1 cellular context compared by ENCODE assay signal in the genomic region with DNA sequence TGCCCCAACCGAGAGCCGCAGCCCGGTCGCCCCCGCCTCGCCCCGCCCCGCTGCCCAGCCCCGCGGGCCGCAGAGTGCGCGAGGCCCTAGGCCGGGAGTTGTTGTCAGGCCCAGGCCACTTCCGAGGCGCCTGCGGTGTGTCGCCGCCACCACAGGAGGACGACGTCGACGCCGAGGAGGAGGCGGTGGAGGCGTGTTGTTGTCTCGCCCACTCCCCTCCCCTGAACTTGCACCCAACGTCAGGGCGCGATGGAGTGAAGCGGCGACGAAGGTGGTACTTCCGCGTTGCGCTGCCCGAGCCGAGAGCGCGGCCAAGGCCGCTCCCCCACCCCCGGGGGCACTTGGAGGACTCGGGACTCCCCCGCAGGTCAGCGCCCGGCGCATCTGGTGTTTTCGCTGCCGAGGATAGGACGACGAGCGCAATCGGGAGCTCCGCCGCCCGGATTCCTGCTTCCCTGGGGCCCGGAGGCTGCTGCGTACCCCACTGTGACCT.
TF ChIP-seq lines count a peak whose summit lies in the region.

A gene (plus strand): TSS at position 277 of the 493 bp plus-strand sequence. CDS start 386 bp downstream, outside the sequence.

TF ChIP-seq in K562, 482 proteins besides CTCF, POLR2A, EP300 and RAD21 (continued from another document):
- TF ChIP-seq ZNF212 (CRISPR knock-in tag; IDR thresholded peaks at IDR 0.05) (0 out of 2 replicates have a peak, but pooled peaks have one; percentile 11), SIN3A (IDR thresholded peaks at IDR 0.05; ENCODE audit: borderline replicate concordance in 2 of 2, control insufficient read depth in 1 of 2, low read depth in 2 of 2, low read length in 2 of 2) (peak in 1 of 2 experiments; percentile 32; a peak in 1 of 4 replicates), RFX7 (CRISPR knock-in tag; IDR thresholded peaks at IDR 0.05) (no peak), ZNF3 (CRISPR knock-in tag; IDR thresholded peaks at IDR 0.05) (no peak), SMARCA5 (IDR thresholded peaks at IDR 0.05) (no peak), ZFX (CRISPR knock-in tag; IDR thresholded peaks at IDR 0.05) (peak; percentile 93), TCF3 (CRISPR knock-in tag; IDR thresholded peaks at IDR 0.05) (0 out of 2 replicates have a peak, but pooled peaks have one; percentile 7), TEAD4 (IDR thresholded peaks at IDR 0.05; ENCODE audit: low read length) (peak; percentile 29; the same call in 1 of the 2 replicates), TEAD4 (CRISPR knock-in tag; IDR thresholded peaks at IDR 0.05; ENCODE audit: borderline replicate concordance) (no peak), CHD2 (IDR thresholded peaks at IDR 0.05; ENCODE audit: low read depth, low read length) (peak; percentile 56; the same call in 1 of the 2 replicates), ZC3H4 (CRISPR knock-in tag; IDR thresholded peaks at IDR 0.05; ENCODE audit: borderline replicate concordance) (peak; percentile 97; the same call in 1 of the 2 replicates), CBFA2T3 (IDR thresholded peaks at IDR 0.05) (peak; percentile 23; the same call in 1 of the 2 replicates), ZBTB1 (CRISPR knock-in tag; IDR thresholded peaks at IDR 0.05; ENCODE audit: borderline replicate concordance, low read depth) (peak; percentile 80; the same call in 1 of the 2 replicates), PTRF (tag; IDR thresholded peaks at IDR 0.05) (no peak), YY1 (IDR thresholded peaks at IDR 0.05; ENCODE audit: borderline replicate concordance in 1 of 3, control insufficient read depth in 1 of 3, extremely low read depth in 1 of 3, insufficient read depth in 3 of 3, insufficient read length in 1 of 3, insufficient replicate concordance in 2 of 3, low read depth in 1 of 3, low read length in 2 of 3) (peak in 1 of 3 experiments; percentile 10), TAF1 (IDR thresholded peaks at IDR 0.05; ENCODE audit: control insufficient read depth, extremely low read depth, insufficient read depth, low read length, severe bottlenecking) (no peak), TBP (optimal IDR thresholded peaks at IDR 0.05; ENCODE audit: low read depth, low read length) (peak; percentile 20), FOXK2 (conservative IDR thresholded peaks at IDR 0.05 in 1 of 2, IDR thresholded peaks at IDR 0.05 in 1 of 2; ENCODE audit: low read depth in 2 of 2) (peak; percentile 42 to 65), ZNF263 (CRISPR knock-in tag; IDR thresholded peaks at IDR 0.05; ENCODE audit: borderline replicate concordance) (no peak), PHF20 (IDR thresholded peaks at IDR 0.05; ENCODE audit: partially characterized antibody) (peak; percentile 80), ZNF124 (CRISPR knock-in tag; IDR thresholded peaks at IDR 0.05) (no peak), IRF2 (CRISPR knock-in tag; IDR thresholded peaks at IDR 0.05) (0 out of 2 replicates have a peak, but pooled peaks have one; percentile 4), RNF2 (IDR thresholded peaks at IDR 0.05) (peak; percentile 58), ZNF134 (CRISPR knock-in tag; conservative IDR thresholded peaks at IDR 0.05) (no peak), C11orf30 (IDR thresholded peaks at IDR 0.05; ENCODE audit: low read depth) (no peak), TRIM24 (IDR thresholded peaks at IDR 0.05) (no peak), ATF1 (CRISPR knock-in tag; IDR thresholded peaks at IDR 0.05) (peak; percentile 26; the same call in 1 of the 2 replicates), ATF1 (tag; IDR thresholded peaks at IDR 0.05) (no peak), U2AF2 (optimal IDR thresholded peaks at IDR 0.05; ENCODE audit: low read depth, low read length) (no peak), NONO (IDR thresholded peaks at IDR 0.05; ENCODE audit: low read depth in 2 of 2, low read length in 1 of 2) (peak in 1 of 2 experiments; percentile 46; a peak in 1 of 4 replicates), MTA3 (IDR thresholded peaks at IDR 0.05; ENCODE audit: borderline replicate concordance) (no peak), MAFG (tag; conservative IDR thresholded peaks at IDR 0.05) (no peak), KDM5B (IDR thresholded peaks at IDR 0.05; ENCODE audit: insufficient replicate concordance, low read depth, low read length) (peak; percentile 70), TEAD1 (CRISPR knock-in tag; IDR thresholded peaks at IDR 0.05) (peak; percentile 18 to 27; a peak in 1 of 4 replicates), FOXP1 (CRISPR knock-in tag; IDR thresholded peaks at IDR 0.05) (peak; percentile 84; the same call in 1 of the 2 replicates), RBM22 (IDR thresholded peaks at IDR 0.05; ENCODE audit: low read depth, low read length, poor library complexity, severe bottlenecking) (no peak), ZNF707 (CRISPR knock-in tag; conservative IDR thresholded peaks at IDR 0.05) (no peak), WHSC1 (IDR thresholded peaks at IDR 0.05; ENCODE audit: low read length) (no peak), ZNF764 (CRISPR knock-in tag; IDR thresholded peaks at IDR 0.05; ENCODE audit: low read depth) (no peak), PHF8 (IDR thresholded peaks at IDR 0.05; ENCODE audit: borderline replicate concordance, low read length) (peak; percentile 72; the same call in 1 of the 2 replicates), SMARCE1 (IDR thresholded peaks at IDR 0.05) (0 out of 2 replicates have a peak, but pooled peaks have one; percentile 29)
- TF ChIP-seq, protein P1, sequence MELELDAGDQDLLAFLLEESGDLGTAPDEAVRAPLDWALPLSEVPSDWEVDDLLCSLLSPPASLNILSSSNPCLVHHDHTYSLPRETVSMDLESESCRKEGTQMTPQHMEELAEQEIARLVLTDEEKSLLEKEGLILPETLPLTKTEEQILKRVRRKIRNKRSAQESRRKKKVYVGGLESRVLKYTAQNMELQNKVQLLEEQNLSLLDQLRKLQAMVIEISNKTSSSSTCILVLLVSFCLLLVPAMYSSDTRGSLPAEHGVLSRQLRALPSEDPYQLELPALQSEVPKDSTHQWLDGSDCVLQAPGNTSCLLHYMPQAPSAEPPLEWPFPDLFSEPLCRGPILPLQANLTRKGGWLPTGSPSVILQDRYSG (tag; conservative IDR thresholded peaks at IDR 0.05; ENCODE audit: low read depth): no peak
- TF ChIP-seq, protein P2, sequence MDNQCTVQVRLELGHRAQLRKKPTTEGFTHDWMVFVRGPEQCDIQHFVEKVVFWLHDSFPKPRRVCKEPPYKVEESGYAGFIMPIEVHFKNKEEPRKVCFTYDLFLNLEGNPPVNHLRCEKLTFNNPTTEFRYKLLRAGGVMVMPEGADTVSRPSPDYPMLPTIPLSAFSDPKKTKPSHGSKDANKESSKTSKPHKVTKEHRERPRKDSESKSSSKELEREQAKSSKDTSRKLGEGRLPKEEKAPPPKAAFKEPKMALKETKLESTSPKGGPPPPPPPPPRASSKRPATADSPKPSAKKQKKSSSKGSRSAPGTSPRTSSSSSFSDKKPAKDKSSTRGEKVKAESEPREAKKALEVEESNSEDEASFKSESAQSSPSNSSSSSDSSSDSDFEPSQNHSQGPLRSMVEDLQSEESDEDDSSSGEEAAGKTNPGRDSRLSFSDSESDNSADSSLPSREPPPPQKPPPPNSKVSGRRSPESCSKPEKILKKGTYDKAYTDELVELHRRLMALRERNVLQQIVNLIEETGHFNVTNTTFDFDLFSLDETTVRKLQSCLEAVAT (IDR thresholded peaks at IDR 0.05): peak; percentile 34 to 52; a peak in 2 of 4 replicates
- TF ChIP-seq, protein P3, sequence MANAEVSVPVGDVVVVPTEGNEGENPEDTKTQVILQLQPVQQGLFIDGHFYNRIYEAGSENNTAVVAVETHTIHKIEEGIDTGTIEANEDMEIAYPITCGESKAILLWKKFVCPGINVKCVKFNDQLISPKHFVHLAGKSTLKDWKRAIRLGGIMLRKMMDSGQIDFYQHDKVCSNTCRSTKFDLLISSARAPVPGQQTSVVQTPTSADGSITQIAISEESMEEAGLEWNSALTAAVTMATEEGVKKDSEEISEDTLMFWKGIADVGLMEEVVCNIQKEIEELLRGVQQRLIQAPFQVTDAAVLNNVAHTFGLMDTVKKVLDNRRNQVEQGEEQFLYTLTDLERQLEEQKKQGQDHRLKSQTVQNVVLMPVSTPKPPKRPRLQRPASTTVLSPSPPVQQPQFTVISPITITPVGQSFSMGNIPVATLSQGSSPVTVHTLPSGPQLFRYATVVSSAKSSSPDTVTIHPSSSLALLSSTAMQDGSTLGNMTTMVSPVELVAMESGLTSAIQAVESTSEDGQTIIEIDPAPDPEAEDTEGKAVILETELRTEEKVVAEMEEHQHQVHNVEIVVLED (CRISPR knock-in tag; IDR thresholded peaks at IDR 0.05): peak; percentile 75
- TF ChIP-seq, protein P4, sequence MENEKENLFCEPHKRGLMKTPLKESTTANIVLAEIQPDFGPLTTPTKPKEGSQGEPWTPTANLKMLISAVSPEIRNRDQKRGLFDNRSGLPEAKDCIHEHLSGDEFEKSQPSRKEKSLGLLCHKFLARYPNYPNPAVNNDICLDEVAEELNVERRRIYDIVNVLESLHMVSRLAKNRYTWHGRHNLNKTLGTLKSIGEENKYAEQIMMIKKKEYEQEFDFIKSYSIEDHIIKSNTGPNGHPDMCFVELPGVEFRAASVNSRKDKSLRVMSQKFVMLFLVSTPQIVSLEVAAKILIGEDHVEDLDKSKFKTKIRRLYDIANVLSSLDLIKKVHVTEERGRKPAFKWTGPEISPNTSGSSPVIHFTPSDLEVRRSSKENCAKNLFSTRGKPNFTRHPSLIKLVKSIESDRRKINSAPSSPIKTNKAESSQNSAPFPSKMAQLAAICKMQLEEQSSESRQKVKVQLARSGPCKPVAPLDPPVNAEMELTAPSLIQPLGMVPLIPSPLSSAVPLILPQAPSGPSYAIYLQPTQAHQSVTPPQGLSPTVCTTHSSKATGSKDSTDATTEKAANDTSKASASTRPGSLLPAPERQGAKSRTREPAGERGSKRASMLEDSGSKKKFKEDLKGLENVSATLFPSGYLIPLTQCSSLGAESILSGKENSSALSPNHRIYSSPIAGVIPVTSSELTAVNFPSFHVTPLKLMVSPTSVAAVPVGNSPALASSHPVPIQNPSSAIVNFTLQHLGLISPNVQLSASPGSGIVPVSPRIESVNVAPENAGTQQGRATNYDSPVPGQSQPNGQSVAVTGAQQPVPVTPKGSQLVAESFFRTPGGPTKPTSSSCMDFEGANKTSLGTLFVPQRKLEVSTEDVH (IDR thresholded peaks at IDR 0.05; ENCODE audit: low read depth, partially characterized antibody): no peak
- TF ChIP-seq, protein P5, sequence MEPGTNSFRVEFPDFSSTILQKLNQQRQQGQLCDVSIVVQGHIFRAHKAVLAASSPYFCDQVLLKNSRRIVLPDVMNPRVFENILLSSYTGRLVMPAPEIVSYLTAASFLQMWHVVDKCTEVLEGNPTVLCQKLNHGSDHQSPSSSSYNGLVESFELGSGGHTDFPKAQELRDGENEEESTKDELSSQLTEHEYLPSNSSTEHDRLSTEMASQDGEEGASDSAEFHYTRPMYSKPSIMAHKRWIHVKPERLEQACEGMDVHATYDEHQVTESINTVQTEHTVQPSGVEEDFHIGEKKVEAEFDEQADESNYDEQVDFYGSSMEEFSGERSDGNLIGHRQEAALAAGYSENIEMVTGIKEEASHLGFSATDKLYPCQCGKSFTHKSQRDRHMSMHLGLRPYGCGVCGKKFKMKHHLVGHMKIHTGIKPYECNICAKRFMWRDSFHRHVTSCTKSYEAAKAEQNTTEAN (CRISPR knock-in tag; IDR thresholded peaks at IDR 0.05): 0 out of 2 replicates have a peak, but pooled peaks have one; percentile 52
- TF ChIP-seq, protein P6, sequence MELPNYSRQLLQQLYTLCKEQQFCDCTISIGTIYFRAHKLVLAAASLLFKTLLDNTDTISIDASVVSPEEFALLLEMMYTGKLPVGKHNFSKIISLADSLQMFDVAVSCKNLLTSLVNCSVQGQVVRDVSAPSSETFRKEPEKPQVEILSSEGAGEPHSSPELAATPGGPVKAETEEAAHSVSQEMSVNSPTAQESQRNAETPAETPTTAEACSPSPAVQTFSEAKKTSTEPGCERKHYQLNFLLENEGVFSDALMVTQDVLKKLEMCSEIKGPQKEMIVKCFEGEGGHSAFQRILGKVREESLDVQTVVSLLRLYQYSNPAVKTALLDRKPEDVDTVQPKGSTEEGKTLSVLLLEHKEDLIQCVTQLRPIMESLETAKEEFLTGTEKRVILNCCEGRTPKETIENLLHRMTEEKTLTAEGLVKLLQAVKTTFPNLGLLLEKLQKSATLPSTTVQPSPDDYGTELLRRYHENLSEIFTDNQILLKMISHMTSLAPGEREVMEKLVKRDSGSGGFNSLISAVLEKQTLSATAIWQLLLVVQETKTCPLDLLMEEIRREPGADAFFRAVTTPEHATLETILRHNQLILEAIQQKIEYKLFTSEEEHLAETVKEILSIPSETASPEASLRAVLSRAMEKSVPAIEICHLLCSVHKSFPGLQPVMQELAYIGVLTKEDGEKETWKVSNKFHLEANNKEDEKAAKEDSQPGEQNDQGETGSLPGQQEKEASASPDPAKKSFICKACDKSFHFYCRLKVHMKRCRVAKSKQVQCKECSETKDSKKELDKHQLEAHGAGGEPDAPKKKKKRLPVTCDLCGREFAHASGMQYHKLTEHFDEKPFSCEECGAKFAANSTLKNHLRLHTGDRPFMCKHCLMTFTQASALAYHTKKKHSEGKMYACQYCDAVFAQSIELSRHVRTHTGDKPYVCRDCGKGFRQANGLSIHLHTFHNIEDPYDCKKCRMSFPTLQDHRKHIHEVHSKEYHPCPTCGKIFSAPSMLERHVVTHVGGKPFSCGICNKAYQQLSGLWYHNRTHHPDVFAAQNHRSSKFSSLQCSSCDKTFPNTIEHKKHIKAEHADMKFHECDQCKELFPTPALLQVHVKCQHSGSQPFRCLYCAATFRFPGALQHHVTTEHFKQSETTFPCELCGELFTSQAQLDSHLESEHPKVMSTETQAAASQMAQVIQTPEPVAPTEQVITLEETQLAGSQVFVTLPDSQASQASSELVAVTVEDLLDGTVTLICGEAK (IDR thresholded peaks at IDR 0.05): no peak
- TF ChIP-seq, protein P6 (CRISPR knock-in tag; IDR thresholded peaks at IDR 0.05): no peak
